In genomic region chr2:119958642-119959268, GRCh38 we compare ENCODE assay signal across 18 cellular contexts. TPM values are rescaled to one million over a fixed set of nuclear protein-coding genes. Genes with fewer than 3 reads are reported as not detected.
DNase-seq lines count a peak whose midpoint lies in the region; ATAC-seq and TF ChIP-seq lines count a peak whose summit lies in the region.
"Had no signal": no experiment of that assay in that cellular context is flagged by ENCODE, and none has a peak within 500 bp of the region (broad histone marks: within the 10 kb centered on the region; RNA-seq: fewer than 3 reads in every experiment).

No MANE protein-coding gene starts in this region.

- H3K9me2 ChIP-seq in GM23248 (ENCODE audit: insufficient read depth), result no peaks in the 10 kb centered on the region

- H2AFZ ChIP-seq in GM23248, result no peak overlapping the region

- in situ Hi-C loops in GM23248 (cut with MboI), result no loop called here

- no peaks in the 10 kb centered on the region for H3F3A ChIP-seq in GM23248 (ENCODE audit: insufficient read depth)

- H4K20me1 ChIP-seq in GM23248 (ENCODE audit: insufficient read depth), result no peaks in the 10 kb centered on the region

- peaks cover 21% of the 10 kb centered on the region for H3K36me3 ChIP-seq in GM23248 (ENCODE audit: low read depth)

- peaks cover 9% of the 10 kb centered on the region for H3K4me1 ChIP-seq in GM23248 (ENCODE audit: insufficient read depth)

- no peak overlapping the region for H3K27ac ChIP-seq in GM23248
- no peak overlapping the region for H3K27ac ChIP-seq in dorsolateral prefrontal cortex

- TF ChIP-seq CTCF in dorsolateral prefrontal cortex (IDR thresholded peaks at IDR 0.05 in 54 of 56, conservative IDR thresholded peaks at IDR 0.05 in 2 of 56; ENCODE audit: low read depth in 1 of 56, partially characterized antibody in 56 of 56), result no peak

- ATAC-seq in GM21619 (IDR thresholded peaks at IDR 0.05; ENCODE audit: unreplicated experiment) (no peak), HG03108 (IDR thresholded peaks at IDR 0.05; ENCODE audit: unreplicated experiment) (no peak)

- peak; percentile 16 for DNase-seq in A172 (ENCODE audit: low spot score)
- peak; percentile 40 for DNase-seq in GM23248
- DNase-seq in amniotic stem cell (lab: John Stamatoyannopoulos, UW), result peak; percentile 3
- peak; percentile 73 for DNase-seq in iris pigment epithelial cell (ENCODE audit: low read depth)
- DNase-seq in dorsolateral prefrontal cortex, result no peak
- no peak for DNase-seq in hippocampal formation (lab: John Stamatoyannopoulos, UW)
- DNase-seq: activated CD4-positive, alpha-beta T cell treated with anti-CD3 and anti-CD28 coated beads for 4 hours; activated T-cell treated with anti-CD3 and anti-CD28 coated beads, Interleukin-2, amount 50 U/mL, for 4 hours; amygdala; Calu3; GDM1; glutamatergic neuron; islet precursor cell; NCI-H1105; NCI-H446 treated with DMSO at 0.1 percent for 48 hours; stimulated activated naive CD4-positive, alpha-beta T cell had no signal

- intact Hi-C loops in dorsolateral prefrontal cortex (cut with DNase I), result no loop called here

- H3K4me3 ChIP-seq in GM23248 (no peak overlapping the region), dorsolateral prefrontal cortex (no peak overlapping the region)

- no peaks in the 10 kb centered on the region for H3K9me3 ChIP-seq in GM23248 (ENCODE audit: low read depth)

- H3K4me2 ChIP-seq in GM23248 (ENCODE audit: unreplicated experiment), result no peak overlapping the region

- H3K9ac ChIP-seq in GM23248, result no peak overlapping the region

- H3K79me2 ChIP-seq in GM23248 (ENCODE audit: insufficient read depth), result no peaks in the 10 kb centered on the region

- H3K27me3 ChIP-seq in GM23248 (replicated peaks; ENCODE audit: insufficient read depth), result no peaks in the 10 kb centered on the region
- no peaks in the 10 kb centered on the region for H3K27me3 ChIP-seq in dorsolateral prefrontal cortex

RNA-seq across cellular contexts. Expression of gene EPB41L5, which starts 54.1 kb away (rescaled TPM):
- total RNA-seq in A172 (2014; rRNA removed; shearing (Covaris generic)), result 11.1 and 14.8 TPM in 2 replicates
- total RNA-seq in GM23248 (2014; rRNA removed; shearing (Covaris generic)), result 4.0 and 6.1 TPM in 2 replicates
- polyA plus RNA-seq in GM23248 (2016; fragmentation: Nextera tagmentation; extraction: Ambion mirVana), result 2.5 and 3.0 TPM in 2 replicates
- 10 to 100 TPM; 25.6 to 72.0 (median 49.6) TPM for total RNA-seq in dorsolateral prefrontal cortex

Comparison
In these comparisons a context has a peak if more than half of its experiments do, and no peak if none do; other contexts are left out.
1. DNase-seq: peak in A172 (single experiment), GM23248 (single experiment), amniotic stem cell (single experiment) and iris pigment epithelial cell (single experiment); none in dorsolateral prefrontal cortex (0 of 10) and hippocampal formation (0 of 2).